Comparison of ENCODE assay signal across 8 cellular contexts in the genomic region with DNA sequence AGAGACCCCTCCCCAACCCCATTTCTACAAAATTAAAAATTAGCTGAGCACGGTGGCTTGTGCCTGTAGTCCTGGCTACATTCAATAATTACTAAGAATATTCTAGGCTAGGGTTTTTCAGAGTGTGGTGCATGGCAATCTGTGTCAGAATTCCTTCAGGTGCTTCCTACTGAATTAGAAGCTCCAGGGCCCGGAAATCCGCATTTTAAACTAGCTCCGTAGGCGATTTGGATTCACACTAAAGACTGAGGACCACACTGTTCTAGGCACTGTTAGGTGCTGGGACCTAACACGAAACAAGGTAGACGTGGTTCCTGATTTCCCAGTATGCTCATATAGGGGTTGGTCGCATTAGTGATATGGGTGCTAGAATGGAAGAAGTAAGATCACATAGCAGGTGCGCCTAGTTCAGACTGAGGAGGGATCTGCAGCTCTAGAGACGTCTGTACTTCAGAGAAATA. TPM values are rescaled to one million over a fixed set of nuclear protein-coding genes. Genes with fewer than 3 reads are reported as not detected.
A peak's percentile ranks its signal among the peaks of the same experiment; 100 is the strongest.
DNase-seq lines count a peak whose midpoint lies in the region; ATAC-seq and TF ChIP-seq lines count a peak whose summit lies in the region.

No MANE protein-coding gene starts in this region.

- H3K9ac ChIP-seq in endocrine pancreas (ENCODE audit: control insufficient read depth, insufficient read depth, low read length), result peak overlapping the region; percentile 42

- H3K36me3 ChIP-seq in MG63 (peaks cover 29% of the 10 kb centered on the region), endocrine pancreas (ENCODE audit: control insufficient read depth, insufficient read depth, low read length) (peaks cover 6% of the 10 kb centered on the region), osteoblast (ENCODE audit: insufficient read depth, low read length) (peaks cover 29% of the 10 kb centered on the region)

- H3K4me3 Mint-ChIP-seq in activated T-cell treated with anti-CD3 and anti-CD28 coated beads, Interleukin-2, amount 50 U/mL, for 72 hours, result peak overlapping the region; percentile 79 to 83

- no peak for TF ChIP-seq CTCF in osteoblast (IDR thresholded peaks at IDR 0.05; ENCODE audit: extremely low read depth, low read depth, low read length)

- H3K27me3 Mint-ChIP-seq in activated T-cell treated with anti-CD3 and anti-CD28 coated beads, Interleukin-2, amount 50 U/mL, for 72 hours (ENCODE audit: low read depth), result no peaks in the 10 kb centered on the region

- H3K27me3 ChIP-seq in MG63 (no peaks in the 10 kb centered on the region), endocrine pancreas (ENCODE audit: control insufficient read depth, insufficient read depth, low read length) (no peaks in the 10 kb centered on the region), osteoblast (ENCODE audit: insufficient read depth, low read length) (no peaks in the 10 kb centered on the region)

- H3K4me1 Mint-ChIP-seq in activated T-cell treated with anti-CD3 and anti-CD28 coated beads, Interleukin-2, amount 50 U/mL, for 72 hours (ENCODE audit: low read depth), result peaks cover 37% of the 10 kb centered on the region

- ATAC-seq in activated T-cell treated with anti-CD3 and anti-CD28 coated beads, Interleukin-2, amount 50 U/mL, for 72 hours (replicated peaks in 1 of 2), result peak; percentile 41 to 42
- no peak for ATAC-seq in HG02840 (IDR thresholded peaks at IDR 0.05; ENCODE audit: low FRiP score, unreplicated experiment)

- H3K9me3 ChIP-seq in MG63, result no peaks in the 10 kb centered on the region
- no peaks in the 10 kb centered on the region for H3K9me3 ChIP-seq in endocrine pancreas (ENCODE audit: control insufficient read depth, low read length)
- H3K9me3 ChIP-seq in osteoblast (ENCODE audit: low read depth, low read length), result no peaks in the 10 kb centered on the region

- peak overlapping the region; percentile 95 for H2AFZ ChIP-seq in osteoblast (ENCODE audit: low read length)

- no peaks in the 10 kb centered on the region for H4K20me1 ChIP-seq in osteoblast (ENCODE audit: insufficient read depth, low read length)

- H3K4me3 ChIP-seq in MG63, result peak overlapping the region; percentile 72
- peak overlapping the region; percentile 63 for H3K4me3 ChIP-seq in endocrine pancreas (ENCODE audit: control insufficient read depth, insufficient read depth, low read length)
- H3K4me3 ChIP-seq in osteoblast (ENCODE audit: insufficient read depth, low read length), result peak overlapping the region; percentile 80

- H3K4me2 ChIP-seq in osteoblast (ENCODE audit: insufficient read depth, low read length), result peak overlapping the region; percentile 100

- H3K36me3 Mint-ChIP-seq in activated T-cell treated with anti-CD3 and anti-CD28 coated beads, Interleukin-2, amount 50 U/mL, for 72 hours (ENCODE audit: insufficient read depth in 2 of 2), result peaks cover 1 to 7% of the 10 kb centered on the region in 2 donors

- DNase-seq in activated T-cell treated with anti-CD3 and anti-CD28 coated beads, Interleukin-2, amount 50 U/mL, for 72 hours, result no peak
- DNase-seq in activated T-cell treated with anti-CD3 and anti-CD28 coated beads for 4 hours (no peak), MG63 (no peak), osteoblast (ENCODE audit: insufficient read length, low spot score, missing footprints) (no peak), LoVo (ENCODE audit: low spot score) (no peak)
- DNase-seq in activated CD4-positive, alpha-beta T cell treated with anti-CD3 and anti-CD28 coated beads for 1 hour, result no peak

- H3K4me1 ChIP-seq in endocrine pancreas (ENCODE audit: control insufficient read depth, insufficient read depth, low read length), result no peaks in the 10 kb centered on the region
- H3K4me1 ChIP-seq in osteoblast (ENCODE audit: insufficient read depth, low read length), result peaks cover 18% of the 10 kb centered on the region

- H3K9me3 Mint-ChIP-seq in activated T-cell treated with anti-CD3 and anti-CD28 coated beads, Interleukin-2, amount 50 U/mL, for 72 hours, result peaks cover 0 to 3% of the 10 kb centered on the region in 2 donors

- H3K27ac Mint-ChIP-seq in activated T-cell treated with anti-CD3 and anti-CD28 coated beads, Interleukin-2, amount 50 U/mL, for 72 hours, result peak overlapping the region; percentile 69

- H3K27ac ChIP-seq in osteoblast (ENCODE audit: low read depth, low read length), result peak overlapping the region; percentile 54

- peaks cover 3% of the 10 kb centered on the region for H3K79me2 ChIP-seq in osteoblast (ENCODE audit: insufficient read depth, low read length)

RNA-seq across cellular contexts. Expression of a gene that starts 0.6 kb away (rescaled TPM):
- total RNA-seq in activated T-cell treated with anti-CD3 and anti-CD28 coated beads, Interleukin-2, amount 50 U/mL, for 72 hours, result 10 to 100 TPM; 45.5 to 47.7 TPM
- total RNA-seq in MG63 (2014; rRNA removed; shearing (Covaris generic); ENCODE audit: low replicate concordance), result 43.3 and 72.7 TPM in 2 replicates
- total RNA-seq in osteoblast, result 25.0 and 26.5 TPM in 2 replicates

RNA-seq across cellular contexts. Expression of a gene that starts 12.7 kb away (rescaled TPM):
- total RNA-seq in activated T-cell treated with anti-CD3 and anti-CD28 coated beads, Interleukin-2, amount 50 U/mL, for 72 hours, result 1 to 10 TPM; 8.5 to 8.8 TPM
- 15.5 and 31.7 TPM in 2 replicates for total RNA-seq in MG63 (2014; rRNA removed; shearing (Covaris generic); ENCODE audit: low replicate concordance)
- total RNA-seq in osteoblast, result 26.2 and 28.2 TPM in 2 replicates

RNA-seq across cellular contexts. Expression of a gene that starts 23.4 kb away (rescaled TPM):
- total RNA-seq in activated T-cell treated with anti-CD3 and anti-CD28 coated beads, Interleukin-2, amount 50 U/mL, for 72 hours, result 10 to 100 TPM; 48.5 to 51.4 TPM
- 74.5 and 90.6 TPM in 2 replicates for total RNA-seq in MG63 (2014; rRNA removed; shearing (Covaris generic); ENCODE audit: low replicate concordance)
- total RNA-seq in osteoblast, result 56.0 and 60.8 TPM in 2 replicates

RNA-seq across cellular contexts. Expression of a gene that starts 23.6 kb away (rescaled TPM):
- total RNA-seq in activated T-cell treated with anti-CD3 and anti-CD28 coated beads, Interleukin-2, amount 50 U/mL, for 72 hours, result 100 to 1,000 TPM; 101 to 117 TPM
- total RNA-seq in MG63 (2014; rRNA removed; shearing (Covaris generic); ENCODE audit: low replicate concordance), result 21.3 and 23.4 TPM in 2 replicates
- total RNA-seq in osteoblast, result 35.1 TPM in 2 replicates

RNA-seq across cellular contexts. Expression of a gene that starts 27.9 kb away (rescaled TPM):
- total RNA-seq in activated T-cell treated with anti-CD3 and anti-CD28 coated beads, Interleukin-2, amount 50 U/mL, for 72 hours, result 10 to 100 TPM; 53.7 to 66.8 TPM
- total RNA-seq in MG63 (2014; rRNA removed; shearing (Covaris generic); ENCODE audit: low replicate concordance), result 52.2 and 85.4 TPM in 2 replicates
- 109 and 121 TPM in 2 replicates for total RNA-seq in osteoblast
